14 cellular contexts compared by ENCODE assay signal in genomic region chr2:179981085-179981484, GRCh38. TPM values are rescaled to one million over a fixed set of nuclear protein-coding genes. Genes with fewer than 3 reads are reported as not detected.
A peak's percentile ranks its signal among the peaks of the same experiment; 100 is the strongest.
DNase-seq lines count a peak whose midpoint lies in the region; ATAC-seq and TF ChIP-seq lines count a peak whose summit lies in the region.
"Had no signal": no experiment of that assay in that cellular context is flagged by ENCODE, and none has a peak within 500 bp of the region (broad histone marks: within the 10 kb centered on the region; RNA-seq: fewer than 3 reads in every experiment).

No MANE protein-coding gene starts in this region.

- no peaks in the 10 kb centered on the region for H3K27me3 ChIP-seq in vagina
- H3K27me3 ChIP-seq: Peyer's patch had no signal

- H3K4me3 ChIP-seq in vagina = no peak overlapping the region
- H3K4me3 ChIP-seq: Peyer's patch had no signal

- H3K36me3 Mint-ChIP-seq in stimulated activated effector memory CD8-positive, alpha-beta T cell treated with anti-CD3 and anti-CD28 coated beads, Interleukin-12 subunit alpha, Interleukin-12 subunit beta, amount 100 ng/mL, for 72 hours = peaks cover 89% of the 10 kb centered on the region

- DNase-seq in HS-5 (ENCODE audit: low read depth) (peak; percentile 37), NCI-H345 treated with DMSO at 0.1 percent for 48 hours (lab: John Stamatoyannopoulos, UW; ENCODE audit: unreplicated experiment) (peak; percentile 16), dermis blood vessel endothelial cell (peak; percentile 68), SK-N-DZ (ENCODE audit: low spot score) (no peak), vagina (ENCODE audit: extremely low spot score in 2 of 2) (no peak), substantia nigra (lab: John Stamatoyannopoulos, UW) (no peak)
- no peak for DNase-seq in stimulated activated effector memory CD8-positive, alpha-beta T cell treated with anti-CD3 and anti-CD28 coated beads, Interleukin-12 subunit alpha, Interleukin-12 subunit beta, amount 100 ng/mL, for 72 hours (ENCODE audit: low spot score in 2 of 2)
- DNase-seq: activated CD4-positive, alpha-beta memory T cell treated with anti-CD3 and anti-CD28 coated beads for 36 hours; activated naive CD4-positive, alpha-beta T cell treated with Interleukin-2 at 50 U/mL for 16 hours; cortex of kidney; NCI-H187 treated with DMSO at 0.1 percent for 48 hours; Peyer's patch; small intestine had no signal

- peak overlapping the region; percentile 58 for H3K27ac Mint-ChIP-seq in stimulated activated effector memory CD8-positive, alpha-beta T cell treated with anti-CD3 and anti-CD28 coated beads, Interleukin-12 subunit alpha, Interleukin-12 subunit beta, amount 100 ng/mL, for 72 hours
- H3K27ac Mint-ChIP-seq: activated CD4-positive, alpha-beta memory T cell treated with anti-CD3 and anti-CD28 coated beads for 36 hours; natural killer cell treated with Interleukin-12 subunit alpha and Interleukin-12 subunit beta and Interleukin-15 and Interleukin-18, amount 100 ng/mL, for 72 hours had no signal

- no peak overlapping the region for H3K27ac ChIP-seq in vagina
- no peak overlapping the region for H3K27ac ChIP-seq in substantia nigra (ENCODE audit: low read depth, low read length, poor library complexity, severe bottlenecking)
- H3K27ac ChIP-seq: Peyer's patch had no signal

- TF ChIP-seq CTCF in vagina (IDR thresholded peaks at IDR 0.05) = no peak

- intact Hi-C loops in vagina (cut with DNase I) = no loop called here

- no peak for ATAC-seq in stimulated activated effector memory CD8-positive, alpha-beta T cell treated with anti-CD3 and anti-CD28 coated beads, Interleukin-12 subunit alpha, Interleukin-12 subunit beta, amount 100 ng/mL, for 72 hours
- ATAC-seq: natural killer cell treated with Interleukin-12 subunit alpha and Interleukin-12 subunit beta and Interleukin-15 and Interleukin-18, amount 100 ng/mL, for 72 hours had no signal

- H3K36me3 ChIP-seq in vagina = peaks cover 0 to 28% of the 10 kb centered on the region in 2 donors

- H3K4me3 Mint-ChIP-seq in stimulated activated effector memory CD8-positive, alpha-beta T cell treated with anti-CD3 and anti-CD28 coated beads, Interleukin-12 subunit alpha, Interleukin-12 subunit beta, amount 100 ng/mL, for 72 hours = no peak overlapping the region
- H3K4me3 Mint-ChIP-seq: activated CD4-positive, alpha-beta memory T cell treated with anti-CD3 and anti-CD28 coated beads for 36 hours; natural killer cell treated with Interleukin-12 subunit alpha and Interleukin-12 subunit beta and Interleukin-15 and Interleukin-18, amount 100 ng/mL, for 72 hours had no signal

- H3K9me3 Mint-ChIP-seq in stimulated activated effector memory CD8-positive, alpha-beta T cell treated with anti-CD3 and anti-CD28 coated beads, Interleukin-12 subunit alpha, Interleukin-12 subunit beta, amount 100 ng/mL, for 72 hours = no peaks in the 10 kb centered on the region
- H3K9me3 Mint-ChIP-seq: activated CD4-positive, alpha-beta memory T cell treated with anti-CD3 and anti-CD28 coated beads for 36 hours; natural killer cell treated with Interleukin-12 subunit alpha and Interleukin-12 subunit beta and Interleukin-15 and Interleukin-18, amount 100 ng/mL, for 72 hours had no signal

- H3K4me1 ChIP-seq in vagina = no peaks in the 10 kb centered on the region
- H3K4me1 ChIP-seq: Peyer's patch had no signal

- H3K4me1 Mint-ChIP-seq in stimulated activated effector memory CD8-positive, alpha-beta T cell treated with anti-CD3 and anti-CD28 coated beads, Interleukin-12 subunit alpha, Interleukin-12 subunit beta, amount 100 ng/mL, for 72 hours = peaks cover 4% of the 10 kb centered on the region

- TF ChIP-seq POLR2A in vagina (IDR thresholded peaks at IDR 0.05) = no peak

- no peaks in the 10 kb centered on the region for H3K9me3 ChIP-seq in vagina
- H3K9me3 ChIP-seq: Peyer's patch had no signal

RNA-seq across cellular contexts. Expression of gene CWC22, which starts 26.0 kb away (rescaled TPM):
- total RNA-seq in dermis blood vessel endothelial cell (17.0 and 24.0 TPM in 2 replicates), vagina (17.2 TPM)
- 10.0 and 12.8 TPM in 2 replicates for polyA plus RNA-seq in SK-N-DZ (2014; cell fraction: cytosol; rRNA removed)
- polyA plus RNA-seq in SK-N-DZ (2014; cell fraction: nucleus; rRNA removed) = 17.2 and 22.7 TPM in 2 replicates

Comparison
In these comparisons a context has a peak if more than half of its experiments do, and no peak if none do; other contexts are left out.
1. DNase-seq: peak in HS-5 (single experiment), NCI-H345 treated with DMSO at 0.1 percent for 48 hours (single experiment) and dermis blood vessel endothelial cell (single experiment); none in stimulated activated effector memory CD8-positive, alpha-beta T cell treated with anti-CD3 and anti-CD28 coated beads, Interleukin-12 subunit alpha, Interleukin-12 subunit beta, amount 100 ng/mL, for 72 hours (0 of 2), SK-N-DZ (single experiment), vagina (0 of 2) and substantia nigra (0 of 49).